In the genomic region with DNA sequence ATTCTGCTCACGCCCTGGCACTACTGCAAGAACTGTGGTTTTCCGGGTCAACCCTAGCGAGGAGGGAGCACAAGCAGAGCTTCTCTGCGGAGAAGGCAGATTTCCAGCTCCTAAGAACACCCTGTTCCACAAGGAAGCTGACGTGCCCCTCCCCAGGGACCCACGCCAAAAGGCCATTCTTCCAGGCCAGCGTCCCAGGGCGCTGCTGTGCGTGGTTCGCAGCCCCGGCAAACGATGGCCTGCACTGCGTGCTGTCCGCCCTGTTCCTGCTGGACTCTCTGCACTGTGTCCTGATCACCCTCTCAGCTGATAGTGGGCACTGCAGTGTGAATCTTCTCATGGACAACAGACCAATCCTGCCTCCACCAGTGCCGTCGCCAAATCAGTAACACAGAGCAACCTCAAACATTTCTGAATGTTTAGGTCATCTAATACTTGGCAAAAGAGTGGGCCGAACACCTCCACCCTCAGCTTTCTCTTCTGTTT, we compare ENCODE assay signal across 10 cellular contexts. TPM values are rescaled to one million over a fixed set of nuclear protein-coding genes. Genes with fewer than 3 reads are reported as not detected.
DNase-seq lines count a peak whose midpoint lies in the region; FAIRE-seq and TF ChIP-seq lines count a peak whose summit lies in the region.
"Had no signal": no experiment of that assay in that cellular context is flagged by ENCODE, and none has a peak within 500 bp of the region (broad histone marks: within the 10 kb centered on the region; RNA-seq: fewer than 3 reads in every experiment).

No MANE protein-coding gene starts in this region.

- TF ChIP-seq CTCF in AG04450 (IDR thresholded peaks at IDR 0.05; ENCODE audit: low read depth, low read length) (no peak), D721Med (IDR thresholded peaks at IDR 0.05; ENCODE audit: insufficient read depth, missing control alignments) (no peak), GM13976 (IDR thresholded peaks at IDR 0.05; ENCODE audit: borderline replicate concordance, control extremely low read depth, extremely low read depth, insufficient read depth, missing control alignments) (no peak)

- H3K27ac ChIP-seq in AG04450 (ENCODE audit: low read depth, low read length), result peak overlapping the region; percentile 88
- H3K27ac ChIP-seq: BLaER1 had no signal

- peaks cover 51% of the 10 kb centered on the region for H3K4me1 ChIP-seq in adipocyte (ENCODE audit: control insufficient read depth, insufficient read depth, low read length)
- H3K4me1 ChIP-seq: BLaER1 had no signal

- H3K9ac ChIP-seq in adipocyte (ENCODE audit: low read length), result peak overlapping the region; percentile 52
- H3K9ac ChIP-seq: BLaER1 had no signal

- H3K36me3 ChIP-seq in adipocyte (ENCODE audit: control insufficient read depth, insufficient read depth, low read length, severe bottlenecking), result peaks cover 36% of the 10 kb centered on the region

- peak; percentile 76 for DNase-seq in AG04450 (ENCODE audit: low read depth, low spot score)
- peak; percentile 40 for DNase-seq in adipocyte (ENCODE audit: low read depth)
- peak; percentile 37 for DNase-seq in globus pallidus (ENCODE audit: low spot score)
- DNase-seq in non-pigmented ciliary epithelial cell (ENCODE audit: low read depth), result peak; percentile 76
- no peak for DNase-seq in D721Med (ENCODE audit: insufficient read length, low spot score)
- no peak for DNase-seq in cerebellar nuclear complex (lab: John Stamatoyannopoulos, UW)
- no peak for DNase-seq in activated CD4-positive, alpha-beta T cell treated with anti-CD3 and anti-CD28 coated beads for 1 hour
- no peak for DNase-seq in GM13976 (ENCODE audit: low spot score)
- DNase-seq: NCI-H1048 had no signal

- POLR2A ChIA-PET in AG04450 (lab: Yijun Ruan, JAX), result interaction anchor here (1.2 to 1.6 kb wide), 2 partner anchors 24 to 48 kb away, joined by 3 to 5 read pairs; no protein-coding TSS in a partner anchor

- H3K4me3 ChIP-seq in AG04450 (ENCODE audit: low read depth, low read length) (no peak overlapping the region), adipocyte (ENCODE audit: low read length) (peak overlapping the region; percentile 35)
- H3K4me3 ChIP-seq: BLaER1 had no signal

- H3K27me3 ChIP-seq in AG04450 (ENCODE audit: control insufficient read depth, insufficient read depth, low read length) (no peaks in the 10 kb centered on the region), adipocyte (replicated peaks; ENCODE audit: control insufficient read depth, insufficient read depth, low read length) (no peaks in the 10 kb centered on the region)
- H3K27me3 ChIP-seq: BLaER1 had no signal

- CTCF ChIA-PET in AG04450 (lab: Charles Lee), result interaction anchor here (1.0 to 2.4 kb wide), 2 partner anchors 9 to 46 kb away, joined by 7 to 13 read pairs; no protein-coding TSS in a partner anchor

- no peak for FAIRE-seq in D721Med (lab: Jason Lieb, UNC)

- H3K9me3 ChIP-seq in AG04450 (ENCODE audit: control insufficient read depth, insufficient read depth, low read length) (peaks cover 2% of the 10 kb centered on the region; the same call in 1 of the 2 replicates), adipocyte (ENCODE audit: control insufficient read depth, low read length) (no peaks in the 10 kb centered on the region)
- H3K9me3 ChIP-seq: BLaER1 had no signal

- in situ Hi-C loops in GM13976 (cut with MboI; ENCODE audit: low sequenced_read_pairs, unreplicated experiment), result no loop called here

RNA-seq across cellular contexts. Expression of a gene that starts 49.1 kb away (rescaled TPM):
- polyA plus RNA-seq in AG04450 (2011; rRNA removed), result 66.3 and 71.4 TPM in 2 replicates
- 27.2 and 28.8 TPM in 2 replicates for polyA minus RNA-seq in AG04450 (2011; rRNA and poly(A)+ RNA removed)

Comparison
In these comparisons a context has a peak if more than half of its experiments do, and no peak if none do; other contexts are left out.
1. DNase-seq: peak in AG04450 (single experiment), adipocyte (single experiment), globus pallidus (single experiment) and non-pigmented ciliary epithelial cell (single experiment); none in D721Med (single experiment), cerebellar nuclear complex (0 of 2), activated CD4-positive, alpha-beta T cell treated with anti-CD3 and anti-CD28 coated beads for 1 hour (single experiment) and GM13976 (single experiment).